ENCODE assay signal across 24 cellular contexts in the genomic region with DNA sequence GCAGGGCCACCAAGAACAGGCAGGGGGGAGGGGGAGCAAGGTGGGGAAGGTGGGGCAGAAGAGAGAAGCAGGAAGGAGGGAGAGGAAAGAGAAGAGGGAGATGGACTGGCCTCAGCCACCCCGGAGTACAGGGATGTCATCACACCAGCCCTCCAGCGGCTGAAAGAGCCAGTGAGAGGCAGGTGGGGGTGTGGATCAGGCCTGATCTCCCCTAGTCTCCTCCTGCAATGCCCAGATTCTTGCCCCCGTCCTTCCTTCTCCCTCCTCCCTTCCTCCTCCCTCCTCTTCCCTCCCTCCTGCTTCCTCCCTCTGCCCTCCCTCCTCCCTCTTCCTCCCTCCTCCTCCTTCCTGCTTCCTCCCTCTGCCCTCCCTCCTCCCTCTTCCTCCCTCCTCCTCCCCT.
A peak's percentile ranks its signal among the peaks of the same experiment; 100 is the strongest.
DNase-seq lines count a peak whose midpoint lies in the region; ATAC-seq, FAIRE-seq and TF ChIP-seq lines count a peak whose summit lies in the region.
"Had no signal": no experiment of that assay in that cellular context is flagged by ENCODE, and none has a peak within 500 bp of the region (broad histone marks: within the 10 kb centered on the region; RNA-seq: fewer than 3 reads in every experiment).

No MANE protein-coding gene starts in this region.

- no peak overlapping the region for H3K27ac ChIP-seq in SK-N-SH (ENCODE audit: low read depth in 2 of 2, low read length in 1 of 2)
- no peak overlapping the region for H3K27ac ChIP-seq in K562 (ENCODE audit: extremely low read depth, low read depth, low read length)
- H3K27ac ChIP-seq in neuronal stem cell (replicated peaks; ENCODE audit: low read length): no peak overlapping the region
- H3K27ac ChIP-seq: 22Rv1, SJSA1 had no signal

- CTCF ChIA-PET in SK-N-SH (lab: Yijun Ruan, JAX) (interaction anchor here (1.2 to 1.9 kb wide), 2 partner anchors 69 to 145 kb away, joined by 3 to 5 read pairs; no protein-coding TSS in a partner anchor), K562 (lab: Yijun Ruan, JAX; ENCODE audit: low intra/inter-chr PET ratio) (no interaction called here)

- peaks cover 2 to 17% (median 12%) of the 10 kb centered on the region in 3 donors for H3K27me3 Mint-ChIP-seq in CD14-positive monocyte (ENCODE audit: low read depth in 3 of 3)

- BruUV-seq in K562 (replicated peaks; lab: Mats Ljungman, UMichigan): no TSS peak

- peak; percentile 34; the same call in 1 of the 3 replicates for ATAC-seq in SK-N-SH treated with all-trans-retinoic acid at 6 μM for 48 hours
- ATAC-seq in K562: no peak
- no peak for ATAC-seq in GM19397 (IDR thresholded peaks at IDR 0.05; ENCODE audit: unreplicated experiment)
- ATAC-seq: Right ventricle myocardium inferior had no signal

- DNase-seq in SK-N-SH (no peak), CD14-positive monocyte (ENCODE audit: low spot score) (peak; percentile 28), K562 (ENCODE audit: extremely low read depth in 1 of 4, low spot score in 3 of 4) (no peak), neuronal stem cell (ENCODE audit: low spot score) (no peak)
- no peak for DNase-seq in activated naive CD4-positive, alpha-beta T cell treated with anti-CD3 and anti-CD28 coated beads, Interleukin-2, amount 50 U/mL, for 16 hours
- DNase-seq in stimulated activated CD4-positive, alpha-beta T cell treated with anti-CD3 and anti-CD28 coated beads, Interleukin-1b, Interleukin-23, amount 100 ng/mL, for 48 hours: no peak
- DNase-seq: ACHN; CD4-positive, alpha-beta memory T cell; COR-L47; Kasumi-1; MV-4-11; NCI-H1105 treated with DMSO at 0.1 percent for 48 hours; NCI-H146; NCI-H1930; NCI-H2107; NCI-H524; NCI-H748 treated with DMSO at 0.1 percent for 48 hours had no signal

- H3K79me2 ChIP-seq in SK-N-SH (ENCODE audit: insufficient read depth) (no peaks in the 10 kb centered on the region), K562 (ENCODE audit: control insufficient read depth, insufficient read depth, low read length) (no peaks in the 10 kb centered on the region)

- POLR2A ChIA-PET in SK-N-SH (lab: Yijun Ruan, JAX): no interaction called here
- POLR2A ChIA-PET in K562 (lab: Yijun Ruan, JAX): interaction anchor here (0.9 kb wide), 1 partner anchor 15 kb away, joined by 3 read pairs; no protein-coding TSS in a partner anchor

- no peak overlapping the region for H4K8ac ChIP-seq in neuronal stem cell (ENCODE audit: low read depth, low read length)

- 5% methylated on average over 3 of the region's 3 CpGs for WGBS in SK-N-SH (ENCODE audit: low lambda C conversion rate)
- WGBS in K562 (ENCODE audit: insufficient coverage, low coverage, missing lambda C conversion rate): no CpG with 5 or more reads among the region's 3 CpGs
- WGBS in neuronal stem cell (ENCODE audit: extremely low coverage in 2 of 2, insufficient read length in 2 of 2, insufficient replicate concordance in 1 of 2), 2 donors: no CpG with 5 or more reads among the region's 3 CpGs

- H3K9ac ChIP-seq in SK-N-SH (no peak overlapping the region), K562 (ENCODE audit: insufficient read depth in 1 of 2, low read depth in 2 of 2, low read length in 2 of 2) (no peak overlapping the region), neuronal stem cell (ENCODE audit: low read depth, low read length, poor library complexity) (no peak overlapping the region)

- no peaks in the 10 kb centered on the region for H4K20me1 ChIP-seq in SK-N-SH (ENCODE audit: insufficient read depth)
- H4K20me1 ChIP-seq in K562 (replicated peaks; ENCODE audit: control insufficient read depth, insufficient read depth, low read length): peaks cover 5% of the 10 kb centered on the region; the same call in 1 of the 2 replicates

- H2BK120ac ChIP-seq in neuronal stem cell (ENCODE audit: low read depth, low read length): no peak overlapping the region

- FAIRE-seq in K562 (lab: Jason Lieb, UNC): no peak
- FAIRE-seq: G401.6, H54 had no signal

- intact Hi-C loops in CD14-positive monocyte (cut with micrococcal nuclease) (no loop called here), K562 (cut with micrococcal nuclease) (no loop called here)

- H3K9me3 ChIP-seq in SK-N-SH: no peaks in the 10 kb centered on the region
- no peaks in the 10 kb centered on the region for H3K9me3 ChIP-seq in K562 (replicated peaks; ENCODE audit: control insufficient read depth, insufficient read depth, low read depth, low read length)
- peaks cover 0 to 3% of the 10 kb centered on the region in 2 donors for H3K9me3 ChIP-seq in neuronal stem cell (replicated peaks in 1 of 2; ENCODE audit: control insufficient read depth in 2 of 2, insufficient read depth in 1 of 2, low read depth in 1 of 2, low read length in 2 of 2)
- H3K9me3 ChIP-seq: SJSA1 had no signal

- no peaks in the 10 kb centered on the region for H3K9me2 ChIP-seq in SK-N-SH

- peak overlapping the region; percentile 28 for H3K18ac ChIP-seq in neuronal stem cell (ENCODE audit: low read length)

- no peak overlapping the region for H3K4me3 ChIP-seq in SK-N-SH (ENCODE audit: low read depth in 2 of 2, low read length in 1 of 2)
- no peak overlapping the region for H3K4me3 ChIP-seq in K562
- H3K4me3 ChIP-seq in neuronal stem cell (ENCODE audit: low read length in 2 of 2): no peak overlapping the region
- H3K4me3 ChIP-seq: SJSA1 had no signal

- peak overlapping the region; percentile 82 for H3K14ac ChIP-seq in neuronal stem cell (ENCODE audit: low read length)

- peaks cover 0 to 3% (median 0%) of the 10 kb centered on the region in 7 donors for H3K9me3 Mint-ChIP-seq in CD14-positive monocyte

- no peak overlapping the region for H2BK12ac ChIP-seq in neuronal stem cell (ENCODE audit: low read length)

- TF ChIP-seq RAD21 in SK-N-SH (IDR thresholded peaks at IDR 0.05; ENCODE audit: low read length) (no peak), K562 (CRISPR knock-in tag; conservative IDR thresholded peaks at IDR 0.05 in 1 of 2, IDR thresholded peaks at IDR 0.05 in 1 of 2) (no peak)

- no peak overlapping the region for H3K27ac Mint-ChIP-seq in CD14-positive monocyte
- H3K27ac Mint-ChIP-seq: CD4-positive, alpha-beta memory T cell had no signal

- H3K4me2 ChIP-seq in SK-N-SH (no peak overlapping the region), K562 (ENCODE audit: insufficient read depth, low read length) (no peak overlapping the region), neuronal stem cell (ENCODE audit: insufficient read depth, low read length, poor library complexity, severe bottlenecking) (no peak overlapping the region)

- no peak overlapping the region for H2BK15ac ChIP-seq in neuronal stem cell (ENCODE audit: low read length)

- H3K36me3 Mint-ChIP-seq in CD14-positive monocyte: no peaks in the 10 kb centered on the region
- H3K36me3 Mint-ChIP-seq: CD4-positive, alpha-beta memory T cell had no signal

- H2AFZ ChIP-seq in SK-N-SH (ENCODE audit: low read depth) (no peak overlapping the region), K562 (ENCODE audit: low read depth, low read length) (no peak overlapping the region), neuronal stem cell (ENCODE audit: low read length) (no peak overlapping the region)

- H3K9me1 ChIP-seq in K562 (ENCODE audit: control insufficient read depth, insufficient read depth, low read length): no peaks in the 10 kb centered on the region

- no peak overlapping the region for H3K4me3 Mint-ChIP-seq in CD14-positive monocyte
- H3K4me3 Mint-ChIP-seq: CD4-positive, alpha-beta memory T cell had no signal

- no peaks in the 10 kb centered on the region for H3K79me1 ChIP-seq in neuronal stem cell (ENCODE audit: low read depth, low read length)

- in situ Hi-C loops in K562 (cut with MboI): no loop called here

- H3K4me1 ChIP-seq in SK-N-SH (ENCODE audit: control insufficient read depth in 1 of 2, insufficient read depth in 2 of 2, low read depth in 1 of 2, low read length in 1 of 2) (no peaks in the 10 kb centered on the region), K562 (replicated peaks in 1 of 2; ENCODE audit: control insufficient read depth in 2 of 2, insufficient read depth in 2 of 2, low read length in 2 of 2) (peaks cover 0 to 10% of the 10 kb centered on the region in 2 experiments; a peak in 2 of 5 replicates), neuronal stem cell (ENCODE audit: control insufficient read depth in 2 of 2, insufficient read depth in 1 of 2, low read depth in 1 of 2, low read length in 2 of 2) (no peaks in the 10 kb centered on the region)
- H3K4me1 ChIP-seq: SJSA1 had no signal

- H3K27me3 ChIP-seq in SK-N-SH (ENCODE audit: insufficient read depth) (peaks cover 52% of the 10 kb centered on the region), K562 (ENCODE audit: control insufficient read depth in 2 of 2, insufficient read depth in 2 of 2, low read length in 2 of 2) (peaks cover 21 to 78% of the 10 kb centered on the region in 2 experiments; a peak in 4 of 5 replicates), neuronal stem cell (ENCODE audit: control insufficient read depth in 3 of 3, insufficient read depth in 3 of 3, low read depth in 1 of 3, low read length in 3 of 3) (peaks cover 0 to 62% (median 0%) of the 10 kb centered on the region in 3 experiments)

- H3K4ac ChIP-seq in neuronal stem cell (ENCODE audit: low read length): no peak overlapping the region

- peak overlapping the region; percentile 28 for H2AK5ac ChIP-seq in neuronal stem cell (ENCODE audit: low read depth, low read length)

- no peak for TF ChIP-seq POLR2A in K562 (conservative IDR thresholded peaks at IDR 0.05)

- TF ChIP-seq CTCF in SK-N-SH (IDR thresholded peaks at IDR 0.05) (no peak), CD14-positive monocyte (IDR thresholded peaks at IDR 0.05) (no peak), K562 (IDR thresholded peaks at IDR 0.05 in 2 of 3, conservative IDR thresholded peaks at IDR 0.05 in 1 of 3; ENCODE audit: insufficient read depth in 2 of 3, low read depth in 1 of 3, low read length in 3 of 3) (no peak)

- peak overlapping the region; percentile 24 for H2BK5ac ChIP-seq in neuronal stem cell (ENCODE audit: low read length)

- no peaks in the 10 kb centered on the region for H3F3A ChIP-seq in SK-N-SH (replicated peaks; ENCODE audit: insufficient read depth)

- H3K23ac ChIP-seq in neuronal stem cell (ENCODE audit: low read depth, low read length, poor library complexity): no peak overlapping the region

- TF ChIP-seq EP300 in SK-N-SH (IDR thresholded peaks at IDR 0.05; ENCODE audit: borderline replicate concordance in 1 of 2, low read depth in 1 of 2, low read length in 1 of 2) (no peak), K562 (IDR thresholded peaks at IDR 0.05; ENCODE audit: low read length) (no peak)

- H4K91ac ChIP-seq in neuronal stem cell (ENCODE audit: low read depth, low read length, poor library complexity): no peak overlapping the region

- H3K4me1 Mint-ChIP-seq in CD14-positive monocyte: no peaks in the 10 kb centered on the region
- H3K4me1 Mint-ChIP-seq: CD4-positive, alpha-beta memory T cell had no signal

- H3K36me3 ChIP-seq in SK-N-SH (replicated peaks in 1 of 2; ENCODE audit: control insufficient read depth in 1 of 2, insufficient read depth in 2 of 2, low read length in 1 of 2): no peaks in the 10 kb centered on the region
- H3K36me3 ChIP-seq in K562 (ENCODE audit: control insufficient read depth, insufficient read depth, low read length): no peaks in the 10 kb centered on the region
- no peaks in the 10 kb centered on the region for H3K36me3 ChIP-seq in neuronal stem cell (replicated peaks in 1 of 2; ENCODE audit: control insufficient read depth in 2 of 2, insufficient read depth in 2 of 2, low read length in 2 of 2)
- H3K36me3 ChIP-seq: SJSA1 had no signal

TF ChIP-seq in SK-N-SH, 30 proteins besides CTCF, POLR2A, EP300 and RAD21 (continues in another document):
- no peak for TF ChIP-seq RFX5 (IDR thresholded peaks at IDR 0.05; ENCODE audit: low read length)
